Comparison of ENCODE assay signal across 8 cellular contexts in genomic region chr12:45729233-45730115, GRCh38. TPM values are rescaled to one million over a fixed set of nuclear protein-coding genes. Genes with fewer than 3 reads are reported as not detected.
DNase-seq lines count a peak whose midpoint lies in the region; ATAC-seq and TF ChIP-seq lines count a peak whose summit lies in the region.

Gene ARID2, plus strand, starts transcription at chr12:45729706. Its CDS starts 131 bp downstream, at chr12:45729837.

- H3K36me3 ChIP-seq in BE2C = peaks cover 17% of the 10 kb centered on the region

- peaks cover 21 to 44% (median 36%) of the 10 kb centered on the region in 3 donors for H3K4me1 Mint-ChIP-seq in naive B cell
- H3K4me1 Mint-ChIP-seq in stimulated activated effector memory CD8-positive, alpha-beta T cell treated with anti-CD3 and anti-CD28 coated beads, Interleukin-12 subunit alpha, Interleukin-12 subunit beta, amount 100 ng/mL, for 72 hours = peaks cover 23% of the 10 kb centered on the region

- peak within 1 kb of the TSS; percentile 97 to 99 (median 99) for H3K27ac Mint-ChIP-seq in naive B cell
- H3K27ac Mint-ChIP-seq in stimulated activated effector memory CD8-positive, alpha-beta T cell treated with anti-CD3 and anti-CD28 coated beads, Interleukin-12 subunit alpha, Interleukin-12 subunit beta, amount 100 ng/mL, for 72 hours = peak within 1 kb of the TSS; percentile 100

- peak within 1 kb of the TSS; percentile 89 to 100 (median 98) for H3K4me3 Mint-ChIP-seq in naive B cell
- H3K4me3 Mint-ChIP-seq in stimulated activated effector memory CD8-positive, alpha-beta T cell treated with anti-CD3 and anti-CD28 coated beads, Interleukin-12 subunit alpha, Interleukin-12 subunit beta, amount 100 ng/mL, for 72 hours = peak within 1 kb of the TSS; percentile 89

- H3K27me3 ChIP-seq in BE2C = no peaks in the 10 kb centered on the region

- peak; percentile 72 for DNase-seq in BE2C
- DNase-seq in OCI-M1 (lab: John Stamatoyannopoulos, UW) = peak; percentile 83
- peak; percentile 51 for DNase-seq in activated T-helper 1 cell treated with Interleukin-2 at 50 U/mL for 16 hours (ENCODE audit: low read depth)
- DNase-seq in fibroblast of gingiva (ENCODE audit: low read depth) = peak; percentile 75
- DNase-seq in naive B cell = peak; percentile 76
- peak; percentile 62 to 87 for DNase-seq in stimulated activated effector memory CD8-positive, alpha-beta T cell treated with anti-CD3 and anti-CD28 coated beads, Interleukin-12 subunit alpha, Interleukin-12 subunit beta, amount 100 ng/mL, for 72 hours (ENCODE audit: low spot score in 2 of 2)

- H3K4me1 ChIP-seq in BE2C = no peaks in the 10 kb centered on the region; the same call in 1 of the 2 replicates

- H3K9me3 Mint-ChIP-seq in naive B cell = no peaks in the 10 kb centered on the region
- H3K9me3 Mint-ChIP-seq in stimulated activated effector memory CD8-positive, alpha-beta T cell treated with anti-CD3 and anti-CD28 coated beads, Interleukin-12 subunit alpha, Interleukin-12 subunit beta, amount 100 ng/mL, for 72 hours = no peaks in the 10 kb centered on the region

- H3K36me3 Mint-ChIP-seq in naive B cell = peaks cover 3 to 6% of the 10 kb centered on the region in 2 donors
- H3K36me3 Mint-ChIP-seq in stimulated activated effector memory CD8-positive, alpha-beta T cell treated with anti-CD3 and anti-CD28 coated beads, Interleukin-12 subunit alpha, Interleukin-12 subunit beta, amount 100 ng/mL, for 72 hours = peaks cover 74% of the 10 kb centered on the region

- no peak for TF ChIP-seq CTCF in BE2C (IDR thresholded peaks at IDR 0.05; ENCODE audit: low read depth, low read length)

- peak; percentile 8 for ATAC-seq in GM19324 (IDR thresholded peaks at IDR 0.05; ENCODE audit: low FRiP score, unreplicated experiment)
- ATAC-seq in HG03460 (IDR thresholded peaks at IDR 0.05; ENCODE audit: unreplicated experiment) = peak; percentile 7
- ATAC-seq in naive B cell (ENCODE audit: low read depth in 2 of 2) = peak; percentile 19 to 20
- peak; percentile 55 for ATAC-seq in stimulated activated effector memory CD8-positive, alpha-beta T cell treated with anti-CD3 and anti-CD28 coated beads, Interleukin-12 subunit alpha, Interleukin-12 subunit beta, amount 100 ng/mL, for 72 hours

- peak within 1 kb of the TSS; percentile 96 for H3K4me3 ChIP-seq in BE2C (ENCODE audit: low read depth, low read length)

- H3K9me3 ChIP-seq in BE2C = no peaks in the 10 kb centered on the region

- no peaks in the 10 kb centered on the region for H3K27me3 Mint-ChIP-seq in naive B cell

RNA-seq across cellular contexts. Expression of gene ARID2, which starts in this region (rescaled TPM):
- 14.8 TPM for polyA plus RNA-seq in BE2C (2012; ENCODE audit: insufficient read depth, insufficient read length, low read depth)
- 10 to 100 TPM in 2 of 6 donors, 1 to 10 TPM in 4; 5.7 to 14.9 (median 9.1) TPM for polyA plus RNA-seq in naive B cell (ENCODE audit: low read depth in 6 of 6)

Comparison
In these comparisons a context has a peak if more than half of its experiments do, and no peak if none do; other contexts are left out.
1. Peak in every context shown above with its lines: DNase-seq, ATAC-seq and H3K4me3 ChIP-seq.